Comparison of ENCODE assay signal across 8 cellular contexts in the genomic region with DNA sequence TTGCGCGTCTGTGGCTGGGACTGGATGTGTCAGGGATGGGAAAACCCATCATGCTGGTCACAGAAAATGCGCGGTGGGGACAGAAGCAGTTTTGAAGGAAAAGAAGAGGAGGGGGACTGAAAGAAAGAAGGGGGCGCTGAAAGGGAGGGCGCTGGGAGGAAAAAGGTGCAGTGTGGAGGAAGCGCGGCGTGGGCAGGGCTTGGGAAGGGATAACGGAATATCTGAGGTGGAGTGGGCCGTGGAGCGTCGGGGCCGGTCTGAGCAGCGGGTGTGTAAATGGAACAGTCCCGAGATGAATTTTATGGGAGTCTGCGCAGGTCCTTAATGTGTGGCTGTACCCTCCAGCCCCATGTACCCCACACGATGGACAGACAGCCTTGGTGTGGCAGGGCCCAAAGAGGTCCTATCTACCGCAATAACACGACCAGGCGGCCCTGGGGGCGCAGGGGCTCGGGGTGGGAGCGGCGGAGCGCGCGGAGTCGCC. TPM values are rescaled to one million over a fixed set of nuclear protein-coding genes. Genes with fewer than 3 reads are reported as not detected.
DNase-seq lines count a peak whose midpoint lies in the region; ATAC-seq and TF ChIP-seq lines count a peak whose summit lies in the region.

No MANE protein-coding gene starts in this region.

- TF ChIP-seq POLR2A in body of pancreas (IDR thresholded peaks at IDR 0.05), result no peak
- no peak for TF ChIP-seq POLR2A in uterus (IDR thresholded peaks at IDR 0.05)

- no peak for TF ChIP-seq RAD21 in Ishikawa (IDR thresholded peaks at IDR 0.05; ENCODE audit: low read depth)

- H3K27ac Mint-ChIP-seq in memory B cell, result peak overlapping the region; percentile 63

- no peaks in the 10 kb centered on the region for H3K36me3 Mint-ChIP-seq in memory B cell

- DNase-seq in G401 (ENCODE audit: low spot score) (peak; percentile 59), body of pancreas (no peak), memory B cell (ENCODE audit: low spot score in 2 of 2) (no peak), uterus (no peak), NCI-H1105 treated with DMSO at 0.1 percent for 48 hours (lab: John Stamatoyannopoulos, UW) (no peak)
- DNase-seq in activated CD8-positive, alpha-beta memory T cell treated with anti-CD3 and anti-CD28 coated beads for 24 hours, result no peak

- peak overlapping the region in 1 of 2 donors; percentile 21 for H3K4me3 ChIP-seq in body of pancreas
- H3K4me3 ChIP-seq in uterus, result peak overlapping the region; percentile 36 to 47

- H3K4me3 Mint-ChIP-seq in memory B cell, result peak overlapping the region; percentile 88

- H3K27ac ChIP-seq in body of pancreas (peak overlapping the region; percentile 92 to 95 (median 94)), uterus (peak overlapping the region; percentile 89 to 91)

- intact Hi-C loops in body of pancreas (cut with DNase I) (no loop called here), uterus (cut with DNase I; ENCODE audit: low total_unique reads) (no loop called here)

- no peaks in the 10 kb centered on the region for H3K9me3 Mint-ChIP-seq in memory B cell

- 12 to 20% methylated on average over 17 to 22 of the region's 29 CpGs for WGBS in body of pancreas, 2 donors

- in situ Hi-C loops in G401 (cut with HindIII; ENCODE audit: low sequenced_read_pairs), result no loop called here

- ATAC-seq in body of pancreas, result no peak
- peak; percentile 2 for ATAC-seq in memory B cell (ENCODE audit: low read depth)
- ATAC-seq in GM21717 (IDR thresholded peaks at IDR 0.05; ENCODE audit: unreplicated experiment), result no peak

- TF ChIP-seq CTCF in body of pancreas (IDR thresholded peaks at IDR 0.05), result no peak
- peak in 1 of 4 experiments; percentile 12 for TF ChIP-seq CTCF in uterus (IDR thresholded peaks at IDR 0.05)

- TF ChIP-seq EP300 in Ishikawa (IDR thresholded peaks at IDR 0.05; ENCODE audit: borderline replicate concordance), result no peak

- H3K9me3 ChIP-seq in body of pancreas, result no peaks in the 10 kb centered on the region
- H3K9me3 ChIP-seq in uterus, result no peaks in the 10 kb centered on the region

- no peaks in the 10 kb centered on the region for H3K27me3 ChIP-seq in body of pancreas
- H3K27me3 ChIP-seq in uterus, result no peaks in the 10 kb centered on the region

- H3K36me3 ChIP-seq in body of pancreas (replicated peaks in 1 of 2; ENCODE audit: insufficient read depth in 1 of 2, low read depth in 2 of 2) (no peaks in the 10 kb centered on the region), uterus (no peaks in the 10 kb centered on the region)

- peaks cover 89% of the 10 kb centered on the region for H3K4me1 ChIP-seq in body of pancreas
- H3K4me1 ChIP-seq in uterus, result peaks cover 0 to 31% of the 10 kb centered on the region in 2 donors

- H3K27me3 Mint-ChIP-seq in memory B cell, result no peaks in the 10 kb centered on the region

- peaks cover 30% of the 10 kb centered on the region for H3K4me1 Mint-ChIP-seq in memory B cell

TF ChIP-seq in Ishikawa, 13 proteins besides CTCF, POLR2A, EP300 and RAD21:
- TF ChIP-seq EGR1 (IDR thresholded peaks at IDR 0.05) (no peak), ZBTB7A (IDR thresholded peaks at IDR 0.05; ENCODE audit: low read depth) (peak; percentile 96)

RNA-seq across cellular contexts. Expression of gene SLC29A1, which starts 0.4 kb away (rescaled TPM):
- 40.1 and 46.1 TPM in 2 replicates for total RNA-seq in G401 (2014; rRNA removed; shearing (Covaris generic))
- total RNA-seq in body of pancreas (10 to 100 TPM; 44.8 to 90.3 TPM), uterus (100 to 1,000 TPM in 2 of 4 donors, 10 to 100 TPM in 2; 29.9 to 150 (median 95.1) TPM)

RNA-seq across cellular contexts. Expression of gene MYMX, which starts 6.3 kb away (rescaled TPM):
- total RNA-seq in G401 (2014; rRNA removed; shearing (Covaris generic)), result 0.43 and 8.3 TPM in 2 replicates
- 1 to 10 TPM in 1 of 2 donors, not detected in 1; 4.2 TPM for total RNA-seq in body of pancreas
- total RNA-seq in uterus, result not detected

RNA-seq across cellular contexts. Expression of gene HSP90AB1, which starts 23.9 kb away (rescaled TPM):
- 1,050 and 1,370 TPM in 2 replicates for total RNA-seq in G401 (2014; rRNA removed; shearing (Covaris generic))
- total RNA-seq in body of pancreas, result 100 to 1,000 TPM; 269 to 441 TPM
- 100 to 1,000 TPM; 336 to 897 (median 564) TPM for total RNA-seq in uterus

RNA-seq across cellular contexts. Expression of gene SLC35B2, which starts 34.3 kb away (rescaled TPM):
- total RNA-seq in G401 (2014; rRNA removed; shearing (Covaris generic)), result 73.4 and 80.4 TPM in 2 replicates
- total RNA-seq in body of pancreas (10 to 100 TPM; 31.1 to 33.9 TPM), uterus (10 to 100 TPM in 3 of 4 donors, 1 to 10 TPM in 1; 5.9 to 39.5 (median 28.5) TPM)

RNA-seq across cellular contexts. Expression of gene NFKBIE, which starts 42.3 kb away (rescaled TPM):
- total RNA-seq in G401 (2014; rRNA removed; shearing (Covaris generic)), result 27.7 and 58.6 TPM in 2 replicates
- total RNA-seq in body of pancreas, result 10 to 100 TPM; 18.9 to 68.6 TPM
- total RNA-seq in uterus, result 1 to 10 TPM; 1.3 to 5.9 (median 2.8) TPM
